15 cellular contexts compared by ENCODE assay signal in the genomic region with DNA sequence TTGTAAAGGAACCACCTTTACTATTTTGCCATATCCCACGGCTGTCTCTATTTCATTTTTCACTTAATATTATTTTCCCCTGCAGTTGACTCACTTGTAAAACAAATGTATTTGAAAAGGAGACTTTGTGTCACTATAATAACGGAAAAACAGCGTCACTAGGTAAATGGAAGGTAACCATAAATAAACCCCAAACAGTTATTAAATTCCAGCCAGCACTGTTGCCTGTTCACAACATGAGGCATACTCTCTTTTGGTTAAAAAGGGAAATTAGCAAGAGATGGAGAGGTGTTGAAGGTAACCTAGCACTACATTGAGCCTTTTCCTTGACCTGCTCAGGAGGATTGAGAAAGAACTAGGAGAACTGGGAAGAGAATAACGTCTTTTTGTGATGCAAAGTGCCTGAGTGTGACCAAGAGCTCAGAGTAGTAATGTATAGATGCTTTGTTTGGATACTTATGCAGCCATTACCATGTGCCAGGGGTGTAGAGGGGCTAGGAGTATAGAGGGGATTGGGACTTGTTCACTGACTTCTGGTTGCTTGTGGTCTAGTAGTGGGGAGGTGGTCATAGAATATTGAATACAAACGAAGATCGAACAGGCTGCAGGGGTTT. TPM values are rescaled to one million over a fixed set of nuclear protein-coding genes. Genes with fewer than 3 reads are reported as not detected.
DNase-seq lines count a peak whose midpoint lies in the region; ATAC-seq and TF ChIP-seq lines count a peak whose summit lies in the region.
"Had no signal": no experiment of that assay in that cellular context is flagged by ENCODE, and none has a peak within 500 bp of the region (broad histone marks: within the 10 kb centered on the region; RNA-seq: fewer than 3 reads in every experiment).

No MANE protein-coding gene starts in this region.

- no peak overlapping the region for H3K4me3 Mint-ChIP-seq in activated T-cell treated with anti-CD3 and anti-CD28 coated beads, Interleukin-2, amount 50 U/mL, for 24 hours
- peak overlapping the region; percentile 3; the same call in 1 of the 2 replicates for H3K4me3 Mint-ChIP-seq in WTC11
- H3K4me3 Mint-ChIP-seq in stimulated activated naive CD8-positive, alpha-beta T cell treated with anti-CD3 and anti-CD28 coated beads, Interleukin-15, Interleukin-2, amounts not matched to agents 100 ng/mL and 50 ng/mL, for 24 hours = peak overlapping the region; percentile 21
- H3K4me3 Mint-ChIP-seq: nephron progenitor cell had no signal

- POLR2A ChIA-PET in WTC11 (lab: Charles Lee) = no interaction called here

- H3K27ac Mint-ChIP-seq in activated T-cell treated with anti-CD3 and anti-CD28 coated beads, Interleukin-2, amount 50 U/mL, for 24 hours = peak overlapping the region; percentile 62
- peak overlapping the region; percentile 79 for H3K27ac Mint-ChIP-seq in WTC11
- H3K27ac Mint-ChIP-seq in stimulated activated naive CD8-positive, alpha-beta T cell treated with anti-CD3 and anti-CD28 coated beads, Interleukin-15, Interleukin-2, amounts not matched to agents 100 ng/mL and 50 ng/mL, for 24 hours = peak overlapping the region; percentile 69

- no peaks in the 10 kb centered on the region for H3K36me3 Mint-ChIP-seq in activated T-cell treated with anti-CD3 and anti-CD28 coated beads, Interleukin-2, amount 50 U/mL, for 24 hours (ENCODE audit: low read depth)
- no peaks in the 10 kb centered on the region for H3K36me3 Mint-ChIP-seq in WTC11
- no peaks in the 10 kb centered on the region for H3K36me3 Mint-ChIP-seq in stimulated activated naive CD8-positive, alpha-beta T cell treated with anti-CD3 and anti-CD28 coated beads, Interleukin-15, Interleukin-2, amounts not matched to agents 100 ng/mL and 50 ng/mL, for 24 hours (ENCODE audit: low read depth)

- peak overlapping the region; percentile 15 for H3K27ac ChIP-seq in foreskin keratinocyte
- H3K27ac ChIP-seq: Peyer's patch had no signal

- TF ChIP-seq CTCF in WTC11 (IDR thresholded peaks at IDR 0.05) = no peak
- no peak for TF ChIP-seq CTCF in foreskin keratinocyte (conservative IDR thresholded peaks at IDR 0.05)

- ATAC-seq in WTC11 (peak; percentile 49), foreskin keratinocyte (no peak), GM19395 (IDR thresholded peaks at IDR 0.05; ENCODE audit: unreplicated experiment) (no peak), HG03095 (IDR thresholded peaks at IDR 0.05; ENCODE audit: unreplicated experiment) (no peak)
- ATAC-seq: K562 had no signal

- peaks cover 41% of the 10 kb centered on the region for H3K4me1 Mint-ChIP-seq in activated T-cell treated with anti-CD3 and anti-CD28 coated beads, Interleukin-2, amount 50 U/mL, for 24 hours (ENCODE audit: low read depth)
- H3K4me1 Mint-ChIP-seq in WTC11 = peaks cover 70% of the 10 kb centered on the region
- H3K4me1 Mint-ChIP-seq in stimulated activated naive CD8-positive, alpha-beta T cell treated with anti-CD3 and anti-CD28 coated beads, Interleukin-15, Interleukin-2, amounts not matched to agents 100 ng/mL and 50 ng/mL, for 24 hours (ENCODE audit: low read depth) = peaks cover 53% of the 10 kb centered on the region

- no peaks in the 10 kb centered on the region for H3K9me3 Mint-ChIP-seq in activated T-cell treated with anti-CD3 and anti-CD28 coated beads, Interleukin-2, amount 50 U/mL, for 24 hours
- H3K9me3 Mint-ChIP-seq in WTC11 = no peaks in the 10 kb centered on the region
- H3K9me3 Mint-ChIP-seq in stimulated activated naive CD8-positive, alpha-beta T cell treated with anti-CD3 and anti-CD28 coated beads, Interleukin-15, Interleukin-2, amounts not matched to agents 100 ng/mL and 50 ng/mL, for 24 hours = no peaks in the 10 kb centered on the region
- H3K9me3 Mint-ChIP-seq: nephron progenitor cell had no signal

- H3K4me1 ChIP-seq in foreskin keratinocyte = peaks cover 28% of the 10 kb centered on the region

- H3K27me3 Mint-ChIP-seq in activated T-cell treated with anti-CD3 and anti-CD28 coated beads, Interleukin-2, amount 50 U/mL, for 24 hours = no peaks in the 10 kb centered on the region
- H3K27me3 Mint-ChIP-seq in WTC11 (ENCODE audit: low read depth) = no peaks in the 10 kb centered on the region
- H3K27me3 Mint-ChIP-seq in stimulated activated naive CD8-positive, alpha-beta T cell treated with anti-CD3 and anti-CD28 coated beads, Interleukin-15, Interleukin-2, amounts not matched to agents 100 ng/mL and 50 ng/mL, for 24 hours = no peaks in the 10 kb centered on the region

- CTCF ChIA-PET in WTC11 (lab: Charles Lee) = interaction anchor here (0.8 to 2.6 kb wide), 2 partner anchors 8 to 11 kb away, joined by 3 to 7 read pairs; no protein-coding TSS in a partner anchor

- no peaks in the 10 kb centered on the region for H3K27me3 ChIP-seq in foreskin keratinocyte
- H3K27me3 ChIP-seq: Peyer's patch, stomach had no signal

- DNase-seq in activated T-cell treated with anti-CD3 and anti-CD28 coated beads, Interleukin-2, amount 50 U/mL, for 24 hours = no peak
- DNase-seq in activated T-cell treated with anti-CD3 and anti-CD28 coated beads, Interleukin-2, amount 50 U/mL, for 1 hour = no peak
- DNase-seq in WTC11 (ENCODE audit: low spot score) = no peak
- DNase-seq in foreskin keratinocyte = no peak
- DNase-seq in NCI-H69 (lab: John Stamatoyannopoulos, UW) = no peak
- DNase-seq: DND-41, NCI-H2107, NCI-H774, nephron progenitor cell, Peyer's patch, stomach had no signal

TF ChIP-seq in WTC11, 78 proteins besides CTCF, POLR2A, EP300 and RAD21:
- TF ChIP-seq NFE2L1 (CRISPR knock-in tag; IDR thresholded peaks at IDR 0.05) (no peak), ELF4 (CRISPR knock-in tag; IDR thresholded peaks at IDR 0.05; ENCODE audit: low read depth) (no peak)
- TF ChIP-seq, protein P1, sequence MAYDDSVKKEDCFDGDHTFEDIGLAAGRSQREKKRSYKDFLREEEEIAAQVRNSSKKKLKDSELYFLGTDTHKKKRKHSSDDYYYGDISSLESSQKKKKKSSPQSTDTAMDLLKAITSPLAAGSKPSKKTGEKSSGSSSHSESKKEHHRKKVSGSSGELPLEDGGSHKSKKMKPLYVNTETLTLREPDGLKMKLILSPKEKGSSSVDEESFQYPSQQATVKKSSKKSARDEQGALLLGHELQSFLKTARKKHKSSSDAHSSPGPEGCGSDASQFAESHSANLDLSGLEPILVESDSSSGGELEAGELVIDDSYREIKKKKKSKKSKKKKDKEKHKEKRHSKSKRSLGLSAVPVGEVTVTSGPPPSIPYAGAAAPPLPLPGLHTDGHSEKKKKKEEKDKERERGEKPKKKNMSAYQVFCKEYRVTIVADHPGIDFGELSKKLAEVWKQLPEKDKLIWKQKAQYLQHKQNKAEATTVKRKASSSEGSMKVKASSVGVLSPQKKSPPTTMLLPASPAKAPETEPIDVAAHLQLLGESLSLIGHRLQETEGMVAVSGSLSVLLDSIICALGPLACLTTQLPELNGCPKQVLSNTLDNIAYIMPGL (CRISPR knock-in tag; IDR thresholded peaks at IDR 0.05) = no peak
TF ChIP-seq in WTC11: peak in this region for 0.

RNA-seq across cellular contexts. Expression of gene FLNB, which starts 19.6 kb away (rescaled TPM):
- 107 to 127 TPM (median 107 TPM) in 3 replicates for total RNA-seq in WTC11 (2021)
- 399 and 593 TPM in 2 replicates for total RNA-seq in foreskin keratinocyte
- polyA plus RNA-seq in foreskin keratinocyte = 317 and 485 TPM in 2 replicates
